In the genomic region with DNA sequence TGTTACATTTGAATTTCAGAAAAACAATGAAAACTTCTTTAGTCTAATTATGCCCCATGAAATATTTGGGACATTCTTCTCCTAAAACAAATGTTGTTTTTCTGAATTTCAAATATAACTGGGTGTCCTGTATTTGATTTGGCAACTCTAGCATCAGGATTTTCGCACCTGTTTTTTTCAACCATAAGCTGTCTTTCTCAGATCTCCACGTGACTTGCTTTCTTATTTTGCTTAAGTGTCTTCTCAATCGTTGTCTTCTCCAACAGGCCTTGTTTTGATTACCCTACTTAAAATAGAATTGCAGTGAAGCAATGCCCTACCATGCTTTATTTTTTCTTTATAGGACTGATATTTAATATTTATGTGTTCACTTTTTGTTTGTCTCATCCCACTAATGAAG, we compare ENCODE assay signal across 29 cellular contexts.
"Had no signal": no experiment of that assay in that cellular context is flagged by ENCODE, and none has a peak within 500 bp of the region (broad histone marks: within the 10 kb centered on the region; RNA-seq: fewer than 3 reads in every experiment).

No MANE protein-coding gene starts in this region.

- H3K4me1 ChIP-seq: ascending aorta, breast epithelium had no signal

- H3K27ac Mint-ChIP-seq: activated CD4-positive, alpha-beta memory T cell treated with anti-CD3 and anti-CD28 coated beads for 36 hours; activated CD4-positive, alpha-beta T cell treated with anti-CD3 and anti-CD28 coated beads for 36 hours; activated CD4-positive, alpha-beta T cell treated with anti-CD3 and anti-CD28 coated beads, Interleukin-2, amount 10 ng/mL, durations not matched to agents 24 days and 14 days; activated CD8-positive, alpha-beta memory T cell treated with anti-CD3 and anti-CD28 coated beads, Interleukin-2, amount 10 ng/mL, durations not matched to agents 7 days and 5 days; activated CD8-positive, alpha-beta T cell treated with anti-CD3 and anti-CD28 coated beads, Interleukin-2, amount 10 ng/mL, durations not matched to agents 7 days and 5 days; activated naive CD4-positive, alpha-beta T cell treated with anti-CD3 and anti-CD28 coated beads, Interleukin-2, amount 10 ng/mL, durations not matched to agents 7 days and 5 days; activated naive CD4-positive, alpha-beta T cell treated with anti-CD3 and anti-CD28 coated beads, Interleukin-2, amount 50 U/mL, for 72 hours; activated naive CD8-positive, alpha-beta T cell treated with anti-CD3 and anti-CD28 coated beads, Interleukin-2, amount 10 ng/mL, durations not matched to agents 7 days and 5 days; activated T-helper 1 cell treated with anti-CD3 and anti-CD28 coated beads, Interleukin-12 subunit alpha, Interleukin-12 subunit beta, Interleukin-2, Interleukin-4 antibody, amounts not matched to agents 30 ng/mL and 10 ng/mL and 1 ng/mL, durations not matched to agents 14 hours and 24 hours and 36 hours; activated T-helper 2 cell treated with anti-CD3 and anti-CD28 coated beads, Interferon-gamma antibody, Interleukin-2, Interleukin-4, amounts not matched to agents 10 μg/mL and 5 μg/mL and 100 μg/mL, durations not matched to agents 14 hours and 24 hours and 36 hours; dendritic cell treated with granulocyte-macrophage colony-stimulating factor and Interleukin-4, amounts not matched to agents 40 ng/mL and 50 ng/mL, for 4 days; endodermal cell had no signal

- DNase-seq: activated CD4-positive, alpha-beta memory T cell treated with anti-CD3 and anti-CD28 coated beads for 36 hours; activated CD4-positive, alpha-beta T cell treated with anti-CD3 and anti-CD28 coated beads for 36 hours; activated CD4-positive, alpha-beta T cell treated with anti-CD3 and anti-CD28 coated beads, Interleukin-2, amount 10 ng/mL, durations not matched to agents 24 days and 14 days; activated CD4-positive, CD25-positive, alpha-beta regulatory T cell; activated CD4-positive, CD25-positive, alpha-beta regulatory T cell treated with anti-CD3 and anti-CD28 coated beads, Interleukin-2, amount 50 U/mL, for 72 hours; activated CD8-positive, alpha-beta memory T cell treated with anti-CD3 and anti-CD28 coated beads, Interleukin-2, amount 10 ng/mL, durations not matched to agents 7 days and 5 days; activated CD8-positive, alpha-beta memory T cell treated with anti-CD3 and anti-CD28 coated beads, Interleukin-2, amount 50 U/mL, for 4 hours; activated CD8-positive, alpha-beta T cell treated with anti-CD3 and anti-CD28 coated beads, Interleukin-2, amount 10 ng/mL, durations not matched to agents 7 days and 5 days; activated effector memory CD4-positive, alpha-beta T cell treated with anti-CD3 and anti-CD28 coated beads, Interleukin-2, amount 50 U/mL, for 16 hours; activated naive CD4-positive, alpha-beta T cell treated with anti-CD3 and anti-CD28 coated beads, Interleukin-2, amount 10 ng/mL, durations not matched to agents 7 days and 5 days; activated naive CD8-positive, alpha-beta T cell treated with anti-CD3 and anti-CD28 coated beads, Interleukin-2, amount 10 ng/mL, durations not matched to agents 7 days and 5 days; activated T-cell treated with anti-CD3 and anti-CD28 coated beads, Interleukin-2, amount 50 U/mL, for 1 hour; activated T-cell treated with anti-CD3 and anti-CD28 coated beads, Interleukin-2, amount 50 U/mL, for 48 hours; dorsolateral prefrontal cortex; effector memory CD4-positive, alpha-beta T cell; endodermal cell; foreskin fibroblast; head of caudate nucleus; T-helper 2 cell had no signal

- H3K27me3 ChIP-seq: ascending aorta, breast epithelium, dorsolateral prefrontal cortex had no signal

- H3K9me3 ChIP-seq: ascending aorta, breast epithelium had no signal

- ATAC-seq: activated CD4-positive, alpha-beta T cell treated with anti-CD3 and anti-CD28 coated beads for 36 hours; activated CD8-positive, alpha-beta memory T cell treated with anti-CD3 and anti-CD28 coated beads, Interleukin-2, amount 10 ng/mL, durations not matched to agents 7 days and 5 days; activated CD8-positive, alpha-beta T cell treated with anti-CD3 and anti-CD28 coated beads, Interleukin-2, amount 10 ng/mL, durations not matched to agents 7 days and 5 days; activated naive CD4-positive, alpha-beta T cell treated with anti-CD3 and anti-CD28 coated beads, Interleukin-2, amount 50 U/mL, for 72 hours; esophagus mucosa had no signal

- H3K36me3 ChIP-seq: ascending aorta, breast epithelium had no signal

- H3K4me1 Mint-ChIP-seq: activated CD4-positive, alpha-beta T cell treated with anti-CD3 and anti-CD28 coated beads for 36 hours; activated CD4-positive, alpha-beta T cell treated with anti-CD3 and anti-CD28 coated beads, Interleukin-2, amount 10 ng/mL, durations not matched to agents 24 days and 14 days; activated CD8-positive, alpha-beta memory T cell treated with anti-CD3 and anti-CD28 coated beads, Interleukin-2, amount 10 ng/mL, durations not matched to agents 7 days and 5 days; activated naive CD4-positive, alpha-beta T cell treated with anti-CD3 and anti-CD28 coated beads, Interleukin-2, amount 10 ng/mL, durations not matched to agents 7 days and 5 days; activated naive CD8-positive, alpha-beta T cell treated with anti-CD3 and anti-CD28 coated beads, Interleukin-2, amount 10 ng/mL, durations not matched to agents 7 days and 5 days; brain; central memory CD8-positive, alpha-beta T cell had no signal

- H3K4me3 Mint-ChIP-seq: activated CD4-positive, alpha-beta memory T cell treated with anti-CD3 and anti-CD28 coated beads for 36 hours; activated CD4-positive, alpha-beta T cell treated with anti-CD3 and anti-CD28 coated beads for 36 hours; activated CD4-positive, alpha-beta T cell treated with anti-CD3 and anti-CD28 coated beads, Interleukin-2, amount 10 ng/mL, durations not matched to agents 24 days and 14 days; activated CD8-positive, alpha-beta memory T cell treated with anti-CD3 and anti-CD28 coated beads, Interleukin-2, amount 10 ng/mL, durations not matched to agents 7 days and 5 days; activated CD8-positive, alpha-beta T cell treated with anti-CD3 and anti-CD28 coated beads, Interleukin-2, amount 10 ng/mL, durations not matched to agents 7 days and 5 days; activated naive CD4-positive, alpha-beta T cell treated with anti-CD3 and anti-CD28 coated beads, Interleukin-2, amount 10 ng/mL, durations not matched to agents 7 days and 5 days; activated naive CD8-positive, alpha-beta T cell treated with anti-CD3 and anti-CD28 coated beads, Interleukin-2, amount 10 ng/mL, durations not matched to agents 7 days and 5 days; activated T-helper 1 cell treated with anti-CD3 and anti-CD28 coated beads, Interleukin-12 subunit alpha, Interleukin-12 subunit beta, Interleukin-2, Interleukin-4 antibody, amounts not matched to agents 30 ng/mL and 10 ng/mL and 1 ng/mL, durations not matched to agents 14 hours and 24 hours and 36 hours; brain; central memory CD8-positive, alpha-beta T cell; dendritic cell treated with granulocyte-macrophage colony-stimulating factor and Interleukin-4, amounts not matched to agents 40 ng/mL and 50 ng/mL, for 4 days; endodermal cell had no signal

- H3K27me3 Mint-ChIP-seq: activated CD4-positive, alpha-beta memory T cell treated with anti-CD3 and anti-CD28 coated beads for 36 hours; activated CD4-positive, alpha-beta T cell treated with anti-CD3 and anti-CD28 coated beads for 36 hours; activated CD4-positive, alpha-beta T cell treated with anti-CD3 and anti-CD28 coated beads, Interleukin-2, amount 10 ng/mL, durations not matched to agents 24 days and 14 days; activated CD8-positive, alpha-beta memory T cell treated with anti-CD3 and anti-CD28 coated beads, Interleukin-2, amount 10 ng/mL, durations not matched to agents 7 days and 5 days; activated naive CD4-positive, alpha-beta T cell treated with anti-CD3 and anti-CD28 coated beads, Interleukin-2, amount 10 ng/mL, durations not matched to agents 7 days and 5 days; activated naive CD8-positive, alpha-beta T cell treated with anti-CD3 and anti-CD28 coated beads, Interleukin-2, amount 10 ng/mL, durations not matched to agents 7 days and 5 days; brain; central memory CD8-positive, alpha-beta T cell; dendritic cell treated with granulocyte-macrophage colony-stimulating factor and Interleukin-4, amounts not matched to agents 40 ng/mL and 50 ng/mL, for 4 days had no signal

- H3K9me3 Mint-ChIP-seq: activated T-helper 1 cell treated with anti-CD3 and anti-CD28 coated beads, Interleukin-12 subunit alpha, Interleukin-12 subunit beta, Interleukin-2, Interleukin-4 antibody, amounts not matched to agents 30 ng/mL and 10 ng/mL and 1 ng/mL, durations not matched to agents 14 hours and 24 hours and 36 hours; brain; dendritic cell treated with granulocyte-macrophage colony-stimulating factor and Interleukin-4, amounts not matched to agents 40 ng/mL and 50 ng/mL, for 4 days; endodermal cell had no signal

- H3K4me3 ChIP-seq: ascending aorta, breast epithelium, coronary artery, dorsolateral prefrontal cortex had no signal

- H3K27ac ChIP-seq: ascending aorta, breast epithelium, coronary artery, dorsolateral prefrontal cortex had no signal

- H3K36me3 Mint-ChIP-seq: activated CD4-positive, alpha-beta memory T cell treated with anti-CD3 and anti-CD28 coated beads for 36 hours; activated CD8-positive, alpha-beta memory T cell treated with anti-CD3 and anti-CD28 coated beads, Interleukin-2, amount 10 ng/mL, durations not matched to agents 7 days and 5 days; activated naive CD4-positive, alpha-beta T cell treated with anti-CD3 and anti-CD28 coated beads, Interleukin-2, amount 10 ng/mL, durations not matched to agents 7 days and 5 days; activated naive CD4-positive, alpha-beta T cell treated with anti-CD3 and anti-CD28 coated beads, Interleukin-2, amount 50 U/mL, for 72 hours; activated naive CD8-positive, alpha-beta T cell treated with anti-CD3 and anti-CD28 coated beads, Interleukin-2, amount 10 ng/mL, durations not matched to agents 7 days and 5 days; brain had no signal
